8 cellular contexts compared by ENCODE assay signal in the genomic region with DNA sequence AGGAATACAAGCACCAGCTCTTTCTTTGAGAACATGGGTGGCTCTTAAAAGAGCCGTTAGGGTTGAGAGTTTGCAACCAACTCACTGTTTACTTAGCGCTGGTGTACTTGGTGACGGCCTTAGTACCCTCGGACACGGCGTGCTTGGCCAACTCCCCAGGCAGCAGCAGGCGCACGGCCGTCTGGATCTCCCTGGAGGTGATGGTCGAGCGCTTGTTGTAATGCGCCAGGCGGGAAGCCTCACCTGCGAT.
DNase-seq lines count a peak whose midpoint lies in the region; ATAC-seq, FAIRE-seq and TF ChIP-seq lines count a peak whose summit lies in the region.
"Not testable (repeated sequence)": the region's sequence is repeated elsewhere in the genome, so short reads cannot be mapped to it uniquely, and the experiment has no call there.

No MANE protein-coding gene starts in this region.

- TF ChIP-seq EP300 in K562 (IDR thresholded peaks at IDR 0.05; ENCODE audit: low read length): not testable (repeated sequence)

- ATAC-seq in GM21717 (IDR thresholded peaks at IDR 0.05; ENCODE audit: unreplicated experiment): peak; percentile 8
- ATAC-seq in HG03354 (IDR thresholded peaks at IDR 0.05; ENCODE audit: poor library complexity, severe bottlenecking, unreplicated experiment): peak; percentile 23
- ATAC-seq in PC-3: peak; percentile 4
- not testable (repeated sequence) for ATAC-seq in K562
- ATAC-seq in aorta (ENCODE audit: low FRiP score): peak; percentile 2

- H3K27me3 ChIP-seq in PC-3 (ENCODE audit: low read length); K562 (ENCODE audit: control insufficient read depth in 2 of 2, insufficient read depth in 2 of 2, low read length in 2 of 2); right atrium auricular region; aorta (ENCODE audit: control insufficient read depth in 1 of 2, insufficient read depth in 2 of 2, low read length in 1 of 2): not testable (repeated sequence)
- peaks cover 20% of the 10 kb centered on the region for H3K27me3 ChIP-seq in neutrophil

- H3K79me2 ChIP-seq in PC-3 (ENCODE audit: low read length) (peaks cover 25% of the 10 kb centered on the region), K562 (ENCODE audit: control insufficient read depth, insufficient read depth, low read length) (peaks cover 97% of the 10 kb centered on the region)

- H3K9me2 ChIP-seq in PC-3 (replicated peaks; ENCODE audit: low read length): not testable (repeated sequence)

- H3K9me1 ChIP-seq in K562 (ENCODE audit: control insufficient read depth, insufficient read depth, low read length): not testable (repeated sequence)

- CTCF ChIA-PET in PC-3 (lab: Charles Lee); K562 (lab: Yijun Ruan, JAX; ENCODE audit: low intra/inter-chr PET ratio): not testable (repeated sequence)

- not testable (repeated sequence) for TF ChIP-seq RAD21 in K562 (CRISPR knock-in tag; conservative IDR thresholded peaks at IDR 0.05 in 1 of 2, IDR thresholded peaks at IDR 0.05 in 1 of 2)

- WGBS in K562 (ENCODE audit: insufficient coverage, low coverage, missing lambda C conversion rate): 0% methylated on average over 14 of the region's 14 CpGs
- 0 to 1% methylated on average over 14 of the region's 14 CpGs for WGBS in aorta, 2 donors

- H3K4me1 ChIP-seq in PC-3 (ENCODE audit: insufficient read depth, low read length) (peaks cover 37% of the 10 kb centered on the region), right atrium auricular region (peaks cover 0 to 17% of the 10 kb centered on the region in 2 donors), neutrophil (ENCODE audit: control insufficient read depth in 1 of 2, insufficient read depth in 1 of 2, low read depth in 1 of 2, low read length in 1 of 2) (peaks cover 34 to 38% of the 10 kb centered on the region in 2 experiments)
- H3K4me1 ChIP-seq in K562 (replicated peaks in 1 of 2; ENCODE audit: control insufficient read depth in 2 of 2, insufficient read depth in 2 of 2, low read length in 2 of 2); aorta (ENCODE audit: control insufficient read depth in 1 of 2, insufficient read depth in 2 of 2, low read length in 2 of 2): not testable (repeated sequence)

- in situ Hi-C loops in K562 (cut with MboI): loop anchor here (5.0 kb wide), 3 partner anchors 935 to 1100 kb away; a partner anchor contains a TSS

- not testable (repeated sequence) for TF ChIP-seq POLR2A in K562 (conservative IDR thresholded peaks at IDR 0.05)

- not testable (repeated sequence) for H4K20me1 ChIP-seq in PC-3 (ENCODE audit: low read length)
- peaks cover 11% of the 10 kb centered on the region; the same call in 1 of the 2 replicates for H4K20me1 ChIP-seq in K562 (replicated peaks; ENCODE audit: control insufficient read depth, insufficient read depth, low read length)

- H3K9me3 ChIP-seq in PC-3 (ENCODE audit: low read length); K562 (replicated peaks; ENCODE audit: control insufficient read depth, insufficient read depth, low read depth, low read length); right atrium auricular region; neutrophil; aorta (ENCODE audit: control insufficient read depth, low read length): not testable (repeated sequence)

- H3F3A ChIP-seq in PC-3 (ENCODE audit: low read length, unreplicated experiment): peaks cover 16% of the 10 kb centered on the region

- not testable (repeated sequence) for DNase-seq in PC-3; K562 (ENCODE audit: extremely low read depth in 1 of 4, low spot score in 3 of 4); right atrium auricular region (ENCODE audit: low spot score); aorta

- TSS peak; percentile 84 for BruUV-seq in PC-3 (replicated peaks; lab: Mats Ljungman, UMichigan)
- BruUV-seq in K562 (replicated peaks; lab: Mats Ljungman, UMichigan): TSS peak; percentile 43

- H3K4me2 ChIP-seq in PC-3 (ENCODE audit: low read length) (peak overlapping the region; percentile 95), K562 (ENCODE audit: insufficient read depth, low read length) (peak overlapping the region; percentile 93)

- intact Hi-C loops in PC-3 (cut with micrococcal nuclease) (loop anchor here (1.0 to 5.0 kb wide), 11 partner anchors 15 to 1735 kb away; a partner anchor contains a TSS), K562 (cut with micrococcal nuclease) (loop anchor here (1.0 to 10.0 kb wide), 10 partner anchors 14 to 1099 kb away; a partner anchor contains a TSS), aorta (cut with DNase I) (loop anchor here (2.0 to 10.0 kb wide), 6 partner anchors 15 to 1205 kb away; a partner anchor contains a TSS)

- H3K27ac ChIP-seq in PC-3 (ENCODE audit: low read length) (peak overlapping the region; percentile 95), K562 (ENCODE audit: extremely low read depth, low read depth, low read length) (peak overlapping the region; percentile 98), right atrium auricular region (peak overlapping the region; percentile 91 to 92), neutrophil (peak overlapping the region; percentile 69), aorta (ENCODE audit: low read depth in 1 of 2, low read length in 2 of 2) (peak overlapping the region in 1 of 2 donors; percentile 65)

- POLR2A ChIA-PET in PC-3 (lab: Charles Lee; ENCODE audit: unreplicated experiment) (interaction anchor here (0.5 to 3.7 kb wide), 9 partner anchors 13 to 1218 kb away, joined by 3 to 80 read pairs (median 4); a partner anchor contains a TSS), K562 (lab: Yijun Ruan, JAX) (interaction anchor here (0.6 to 9.3 kb wide), 44 partner anchors 10 to 1106 kb away, joined by 3 to 726 read pairs (median 8); a partner anchor contains a TSS)

- H3K9ac ChIP-seq in PC-3 (ENCODE audit: low read length): peak overlapping the region; percentile 88
- peak overlapping the region; percentile 94 to 99 for H3K9ac ChIP-seq in K562 (ENCODE audit: insufficient read depth in 1 of 2, low read depth in 2 of 2, low read length in 2 of 2)

- not testable (repeated sequence) for FAIRE-seq in K562 (lab: Jason Lieb, UNC)

- not testable (repeated sequence) for TF ChIP-seq CTCF in PC-3 (conservative IDR thresholded peaks at IDR 0.05; ENCODE audit: low read depth, low read length); K562 (IDR thresholded peaks at IDR 0.05 in 2 of 3, conservative IDR thresholded peaks at IDR 0.05 in 1 of 3; ENCODE audit: insufficient read depth in 2 of 3, low read depth in 1 of 3, low read length in 3 of 3); right atrium auricular region (IDR thresholded peaks at IDR 0.05); neutrophil (IDR thresholded peaks at IDR 0.05)

- not testable (repeated sequence) for H3K36me3 ChIP-seq in PC-3 (ENCODE audit: low read depth, low read length); right atrium auricular region; neutrophil; aorta (ENCODE audit: control insufficient read depth in 1 of 2, insufficient read depth in 2 of 2, low read length in 1 of 2)
- H3K36me3 ChIP-seq in K562 (ENCODE audit: control insufficient read depth, insufficient read depth, low read length): peaks cover 49% of the 10 kb centered on the region

- not testable (repeated sequence) for H2AFZ ChIP-seq in PC-3 (ENCODE audit: low read length)
- H2AFZ ChIP-seq in K562 (ENCODE audit: low read depth, low read length): peak overlapping the region; percentile 1; the same call in 1 of the 2 replicates

- H3K4me3 ChIP-seq in GM08714 (ENCODE audit: low read length) (peak overlapping the region; percentile 97), PC-3 (ENCODE audit: low read length) (peak overlapping the region; percentile 71), K562 (peak overlapping the region; percentile 72), right atrium auricular region (peak overlapping the region; percentile 36 to 63), neutrophil (ENCODE audit: low read depth in 1 of 2, low read length in 1 of 2) (peak overlapping the region; percentile 60 to 62), aorta (ENCODE audit: low read length in 2 of 2) (peak overlapping the region; percentile 21 to 52)

TF ChIP-seq in K562, 482 proteins besides CTCF, POLR2A, EP300 and RAD21 (continues in another document):
- TF ChIP-seq NR1H2 (CRISPR knock-in tag; IDR thresholded peaks at IDR 0.05) (0 out of 2 replicates have a peak, but pooled peaks have one; percentile 94), CTBP1 (IDR thresholded peaks at IDR 0.05; ENCODE audit: borderline replicate concordance) (peak; percentile 49; the same call in 1 of the 2 replicates), SIN3A (IDR thresholded peaks at IDR 0.05; ENCODE audit: borderline replicate concordance in 2 of 2, control insufficient read depth in 1 of 2, low read depth in 2 of 2, low read length in 2 of 2) (peak in 1 of 2 experiments; percentile 58; a peak in 1 of 4 replicates)

Comparison
In these comparisons a context has a peak if more than half of its experiments do, and no peak if none do; other contexts are left out.
1. H3K4me3 ChIP-seq: peak in every context shown above with its lines; median percentile 97 in GM08714; 72 in K562; 71 in PC-3; 61 in neutrophil; 50 in right atrium auricular region; 36 in aorta.